1 cellular context compared by ENCODE assay signal in the genomic region with DNA sequence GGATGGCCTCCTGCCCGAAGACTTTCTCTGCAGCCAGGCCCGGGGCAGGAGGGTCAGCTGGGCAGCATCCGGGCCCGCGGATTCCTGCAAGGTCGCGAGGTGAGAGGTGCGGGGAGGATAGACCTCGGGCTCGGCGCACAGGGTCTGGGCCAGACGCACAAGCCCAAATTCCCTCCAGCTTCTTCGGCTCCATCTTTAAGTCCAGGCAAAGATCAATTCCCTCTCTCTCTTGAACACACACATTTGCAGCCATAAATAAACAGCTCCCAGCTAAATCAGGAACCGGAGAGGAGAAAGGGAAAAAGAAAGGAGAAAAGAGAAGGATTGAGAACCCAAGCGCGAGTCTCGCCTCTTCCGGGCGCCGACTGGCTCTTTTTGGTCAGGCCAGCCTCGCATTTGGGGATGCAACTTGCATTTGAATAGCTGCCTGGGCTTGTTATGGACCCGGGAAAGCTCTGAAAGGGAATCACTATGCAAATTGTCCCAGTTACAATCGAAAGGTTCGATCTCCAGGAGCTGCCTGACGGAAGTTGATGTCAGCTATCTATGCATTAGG.
TF ChIP-seq lines count a peak whose summit lies in the region.

No MANE protein-coding gene starts in this region.

TF ChIP-seq in SK-N-SH, 30 proteins besides CTCF, POLR2A, EP300 and RAD21 (continued from another document):
- TF ChIP-seq CHD2 (IDR thresholded peaks at IDR 0.05; ENCODE audit: low read length, partially characterized antibody) (no peak), MAX (IDR thresholded peaks at IDR 0.05; ENCODE audit: low read depth) (no peak), SIN3A (IDR thresholded peaks at IDR 0.05; ENCODE audit: borderline replicate concordance, low read depth, low read length) (no peak), POLR2AphosphoS5 (IDR thresholded peaks at IDR 0.05; ENCODE audit: low read depth, low read length) (no peak), NRF1 (IDR thresholded peaks at IDR 0.05; ENCODE audit: low read depth, low read length) (no peak), TCF12 (IDR thresholded peaks at IDR 0.05) (no peak), EZH2phosphoT487 (IDR thresholded peaks at IDR 0.05; ENCODE audit: borderline replicate concordance, low read depth) (no peak; the same call in 1 of the 2 replicates), RFX5 (IDR thresholded peaks at IDR 0.05; ENCODE audit: low read length) (no peak), TEAD4 (IDR thresholded peaks at IDR 0.05; ENCODE audit: borderline replicate concordance, insufficient read depth) (no peak), ELF1 (IDR thresholded peaks at IDR 0.05) (no peak), ZBTB33 (IDR thresholded peaks at IDR 0.05; ENCODE audit: borderline replicate concordance, low read depth) (no peak), NFIC (IDR thresholded peaks at IDR 0.05; ENCODE audit: borderline replicate concordance) (no peak), USF2 (IDR thresholded peaks at IDR 0.05; ENCODE audit: borderline replicate concordance, low read depth, low read length) (no peak), PBX3 (IDR thresholded peaks at IDR 0.05) (no peak)
